Comparison of ENCODE assay signal across 14 cellular contexts in genomic region chr7:1369856-1370657, GRCh38.
DNase-seq lines count a peak whose midpoint lies in the region; ATAC-seq and TF ChIP-seq lines count a peak whose summit lies in the region.
"Had no signal": no experiment of that assay in that cellular context is flagged by ENCODE, and none has a peak within 500 bp of the region (broad histone marks: within the 10 kb centered on the region; RNA-seq: fewer than 3 reads in every experiment).

No MANE protein-coding gene starts in this region.

- no peak overlapping the region for H3K4me3 ChIP-seq in right cardiac atrium (ENCODE audit: low read length)
- no peak overlapping the region for H3K4me3 ChIP-seq in Panc1 (ENCODE audit: low read depth in 2 of 2, low read length in 2 of 2)
- peak overlapping the region; percentile 32 for H3K4me3 ChIP-seq in iPS-15b (ENCODE audit: low read depth, low read length)
- H3K4me3 ChIP-seq in uterus = no peak overlapping the region
- H3K4me3 ChIP-seq: GM12878, SJSA1 had no signal

- POLR2A ChIA-PET in Panc1 (lab: Charles Lee) = no interaction called here

- in situ Hi-C loops in Panc1 (cut with HindIII; ENCODE audit: low pct_unique_long_range_greater_than_20kb, low sequenced_read_pairs) = no loop called here

- no peak for TF ChIP-seq POLR2A in uterus (IDR thresholded peaks at IDR 0.05)

- H3K27me3 ChIP-seq in right cardiac atrium (ENCODE audit: control insufficient read depth, insufficient read depth) (no peaks in the 10 kb centered on the region), Panc1 (ENCODE audit: control insufficient read depth, insufficient read depth, low read length) (no peaks in the 10 kb centered on the region), iPS-15b (ENCODE audit: control insufficient read depth, insufficient read depth, low read length) (peaks cover 10% of the 10 kb centered on the region), uterus (peaks cover 4 to 31% of the 10 kb centered on the region in 2 donors)

- intact Hi-C loops in right cardiac atrium (cut with DNase I) (no loop called here), Right ventricle myocardium superior (cut with DNase I) (no loop called here), Panc1 (cut with micrococcal nuclease; ENCODE audit: unreplicated experiment) (loop anchor here (10.0 kb wide), 1 partner anchor 145 kb away; no protein-coding TSS in a partner anchor), uterus (cut with DNase I; ENCODE audit: low total_unique reads) (no loop called here)

- H3K27ac ChIP-seq in right cardiac atrium (ENCODE audit: low read length) = no peak overlapping the region
- H3K27ac ChIP-seq in Panc1 (ENCODE audit: low read length) = no peak overlapping the region
- no peak overlapping the region for H3K27ac ChIP-seq in uterus
- H3K27ac ChIP-seq: KMS-11, SJSA1 had no signal

- H3K9me3 ChIP-seq in right cardiac atrium (ENCODE audit: control insufficient read depth, low read length) (peaks cover 2% of the 10 kb centered on the region), Panc1 (ENCODE audit: control insufficient read depth, insufficient read depth, low read depth, low read length) (no peaks in the 10 kb centered on the region), iPS-15b (ENCODE audit: control insufficient read depth, insufficient read depth, low read length) (no peaks in the 10 kb centered on the region), uterus (no peaks in the 10 kb centered on the region)
- H3K9me3 ChIP-seq: SJSA1 had no signal

- H3K4me1 ChIP-seq in right cardiac atrium (ENCODE audit: control insufficient read depth, insufficient read depth, low read length) (no peaks in the 10 kb centered on the region), Panc1 (ENCODE audit: control insufficient read depth, insufficient read depth, low read length) (peaks cover 15% of the 10 kb centered on the region), iPS-15b (ENCODE audit: control insufficient read depth, insufficient read depth, low read length) (peaks cover 3% of the 10 kb centered on the region), uterus (no peaks in the 10 kb centered on the region)
- H3K4me1 ChIP-seq: SJSA1 had no signal

- CTCF ChIA-PET in Panc1 (lab: Charles Lee) = no interaction called here

- H3K36me3 ChIP-seq in Panc1 (ENCODE audit: control insufficient read depth, insufficient read depth, low read length) (no peaks in the 10 kb centered on the region), iPS-15b (ENCODE audit: control insufficient read depth, insufficient read depth, low read length) (no peaks in the 10 kb centered on the region), uterus (no peaks in the 10 kb centered on the region)
- H3K36me3 ChIP-seq: SJSA1 had no signal

- 18% methylated on average over 18 of the region's 18 CpGs for WGBS in right cardiac atrium

- BruUV-seq in Panc1 (replicated peaks; lab: Mats Ljungman, UMichigan) = no TSS peak

- TF ChIP-seq CTCF in Panc1 (IDR thresholded peaks at IDR 0.05) (no peak), uterus (IDR thresholded peaks at IDR 0.05) (no peak)

- no peak for ATAC-seq in right cardiac atrium
- ATAC-seq in Right ventricle myocardium superior (ENCODE audit: poor library complexity) = no peak
- ATAC-seq in Panc1 = peak; percentile 54
- ATAC-seq in HG03469 (IDR thresholded peaks at IDR 0.05; ENCODE audit: unreplicated experiment) = no peak

- DNase-seq in right cardiac atrium = peak in 2 of 3 donors; percentile 14 to 28
- DNase-seq in Right ventricle myocardium superior = no peak
- no peak for DNase-seq in Panc1 (ENCODE audit: low read depth, low spot score)
- no peak for DNase-seq in uterus
- no peak for DNase-seq in pons (ENCODE audit: low spot score)
- no peak for DNase-seq in NCI-H2227 treated with DMSO at 0.1 percent for 48 hours (lab: John Stamatoyannopoulos, UW)
- DNase-seq: Calu3, NCI-H1092 treated with DMSO at 0.1 percent for 48 hours, NCI-H1694 treated with DMSO at 0.1 percent for 48 hours had no signal

- no peak overlapping the region for H3K9ac ChIP-seq in iPS-15b (ENCODE audit: low read depth, low read length)
- H3K9ac ChIP-seq: KMS-11 had no signal

Comparison
In these comparisons a context has a peak if more than half of its experiments do, and no peak if none do; other contexts are left out.
1. DNase-seq: peak in right cardiac atrium (2 of 3); none in Right ventricle myocardium superior (single experiment), Panc1 (single experiment), uterus (0 of 2), pons (single experiment) and NCI-H2227 treated with DMSO at 0.1 percent for 48 hours (single experiment).